10 cellular contexts compared by ENCODE assay signal in genomic region chr18:8890957-8891464, GRCh38.
DNase-seq lines count a peak whose midpoint lies in the region; ATAC-seq and TF ChIP-seq lines count a peak whose summit lies in the region.
"Had no signal": no experiment of that assay in that cellular context is flagged by ENCODE, and none has a peak within 500 bp of the region (broad histone marks: within the 10 kb centered on the region; RNA-seq: fewer than 3 reads in every experiment).

No MANE protein-coding gene starts in this region.

- intact Hi-C loops in CD4-positive, alpha-beta T cell (cut with DNase I, micrococcal nuclease): no loop called here

- TF ChIP-seq CTCF in fibroblast of the aortic adventitia (IDR thresholded peaks at IDR 0.05; ENCODE audit: insufficient read depth, low read length) (no peak), retinal pigment epithelial cell (conservative IDR thresholded peaks at IDR 0.05; ENCODE audit: low read depth, low read length) (no peak)
- TF ChIP-seq CTCF in CD4-positive, alpha-beta T cell (IDR thresholded peaks at IDR 0.05): no peak

- DNase-seq in HAP-1 (ENCODE audit: low spot score in 2 of 2) (peak; percentile 73 to 94), RKO (ENCODE audit: low spot score) (peak; percentile 99), fibroblast of the aortic adventitia (ENCODE audit: low read depth) (peak; percentile 92), retinal pigment epithelial cell (ENCODE audit: low read depth) (peak; percentile 88), caudate nucleus (lab: John Stamatoyannopoulos, UW) (no peak)
- DNase-seq in CD4-positive, alpha-beta T cell: no peak
- no peak for DNase-seq in activated CD4-positive, alpha-beta T cell treated with anti-CD3 and anti-CD28 coated beads, Interleukin-2, amount 50 U/mL, for 4 hours
- DNase-seq: NCI-H524 had no signal

- H3K36me3 ChIP-seq in HAP-1 (replicated peaks): no peaks in the 10 kb centered on the region
- H3K36me3 ChIP-seq: neutrophil had no signal

- no peaks in the 10 kb centered on the region for H3K4me1 Mint-ChIP-seq in CD4-positive, alpha-beta T cell (ENCODE audit: low read depth)

- peaks cover 19% of the 10 kb centered on the region for H3K27me3 Mint-ChIP-seq in CD4-positive, alpha-beta T cell

- no peaks in the 10 kb centered on the region for H3K9me3 Mint-ChIP-seq in CD4-positive, alpha-beta T cell

- no peak for ATAC-seq in GM18511 (IDR thresholded peaks at IDR 0.05; ENCODE audit: unreplicated experiment)
- no peak for ATAC-seq in CD4-positive, alpha-beta T cell (ENCODE audit: poor library complexity)

- H3K4me1 ChIP-seq in HAP-1: peaks cover 12% of the 10 kb centered on the region

- H3K36me3 Mint-ChIP-seq in CD4-positive, alpha-beta T cell (ENCODE audit: low read depth): no peaks in the 10 kb centered on the region

- H3K4me3 ChIP-seq in HAP-1: no peak overlapping the region
- no peak overlapping the region for H3K4me3 ChIP-seq in fibroblast of the aortic adventitia (ENCODE audit: low read depth, low read length)
- no peak overlapping the region for H3K4me3 ChIP-seq in retinal pigment epithelial cell (ENCODE audit: low read length)

- in situ Hi-C loops in HAP-1 (cut with MboI; ENCODE audit: low sequenced_read_pairs): no loop called here

- POLR2A ChIA-PET in CD4-positive, alpha-beta T cell (lab: Charles Lee): no interaction called here

- no peaks in the 10 kb centered on the region for H3K27me3 ChIP-seq in HAP-1 (ENCODE audit: low read depth)
- no peaks in the 10 kb centered on the region for H3K27me3 ChIP-seq in CD4-positive, alpha-beta T cell (ENCODE audit: control insufficient read depth, insufficient read depth, low read length)
- H3K27me3 ChIP-seq: neutrophil had no signal

- H3K4me3 Mint-ChIP-seq in CD4-positive, alpha-beta T cell: no peak overlapping the region

- no peaks in the 10 kb centered on the region for H3K9me3 ChIP-seq in HAP-1
- no peaks in the 10 kb centered on the region for H3K9me3 ChIP-seq in CD4-positive, alpha-beta T cell (ENCODE audit: control insufficient read depth, low read length)
- H3K9me3 ChIP-seq: neutrophil had no signal

- H3K27ac Mint-ChIP-seq in CD4-positive, alpha-beta T cell: no peak overlapping the region

- CTCF ChIA-PET in CD4-positive, alpha-beta T cell (lab: Charles Lee): no interaction called here

- no peak overlapping the region for H3K27ac ChIP-seq in CD4-positive, alpha-beta T cell (ENCODE audit: low read depth, low read length)
- no peak overlapping the region for H3K27ac ChIP-seq in caudate nucleus (ENCODE audit: low read depth, low read length)
- H3K27ac ChIP-seq: neutrophil had no signal

Comparison
In these comparisons a context has a peak if more than half of its experiments do, and no peak if none do; other contexts are left out.
1. DNase-seq: peak in HAP-1 (2 of 2), RKO (single experiment), fibroblast of the aortic adventitia (single experiment) and retinal pigment epithelial cell (single experiment); none in CD4-positive, alpha-beta T cell (0 of 10), activated CD4-positive, alpha-beta T cell treated with anti-CD3 and anti-CD28 coated beads, Interleukin-2, amount 50 U/mL, for 4 hours (0 of 2) and caudate nucleus (0 of 61).